ENCODE assay signal across 2 cellular contexts in genomic region chr2:38742797-38743559, GRCh38.
TF ChIP-seq lines count a peak whose summit lies in the region.

No MANE protein-coding gene starts in this region.

TF ChIP-seq in GM12891, 5 proteins besides CTCF, POLR2A, EP300 and RAD21:
- TF ChIP-seq POLR2AphosphoS5 (IDR thresholded peaks at IDR 0.05; ENCODE audit: low read depth, low read length) (peak; percentile 89), PAX5 (IDR thresholded peaks at IDR 0.05; ENCODE audit: insufficient read depth, low read length, severe bottlenecking) (no peak), TAF1 (IDR thresholded peaks at IDR 0.05; ENCODE audit: low read depth, low read length) (no peak)
TF ChIP-seq in GM12891: peak in this region for 1.

TF ChIP-seq in HepG2, 621 proteins besides CTCF, POLR2A, EP300 and RAD21:
- TF ChIP-seq ZNF180 (CRISPR knock-in tag; IDR thresholded peaks at IDR 0.05; ENCODE audit: borderline replicate concordance, low read depth): no peak
- peak; percentile 57; the same call in 1 of the 2 replicates for TF ChIP-seq POLR2AphosphoS2 (IDR thresholded peaks at IDR 0.05; ENCODE audit: low read depth, low read length)
- TF ChIP-seq ZNF563 (CRISPR knock-in tag; IDR thresholded peaks at IDR 0.05): no peak
- TF ChIP-seq NFE2L2 (IDR thresholded peaks at IDR 0.05; ENCODE audit: low read length): 0 out of 2 replicates have a peak, but pooled peaks have one; percentile 19
- peak; percentile 78 to 84 for TF ChIP-seq MAFK (conservative IDR thresholded peaks at IDR 0.05 in 1 of 2, IDR thresholded peaks at IDR 0.05 in 1 of 2; ENCODE audit: low read length in 2 of 2)
- TF ChIP-seq ZNF280D (CRISPR knock-in tag; IDR thresholded peaks at IDR 0.05): 0 out of 2 replicates have a peak, but pooled peaks have one; percentile 2
- no peak for TF ChIP-seq ZNF678 (CRISPR knock-in tag; IDR thresholded peaks at IDR 0.05)
- TF ChIP-seq ZBTB33 (CRISPR knock-in tag; IDR thresholded peaks at IDR 0.05): 0 out of 2 replicates have a peak, but pooled peaks have one; percentile 21
- TF ChIP-seq CEBPB (IDR thresholded peaks at IDR 0.05; ENCODE audit: borderline replicate concordance, low read depth, low read length): peak; percentile 52; the same call in 1 of the 2 replicates
- TF ChIP-seq CEBPG (CRISPR knock-in tag; IDR thresholded peaks at IDR 0.05): 0 out of 2 replicates have a peak, but pooled peaks have one; percentile 18
- no peak for TF ChIP-seq CREM (IDR thresholded peaks at IDR 0.05)
- TF ChIP-seq CREM (CRISPR knock-in tag; IDR thresholded peaks at IDR 0.05): no peak
- TF ChIP-seq MAFF (IDR thresholded peaks at IDR 0.05; ENCODE audit: low read depth, low read length): peak; percentile 74
- no peak for TF ChIP-seq PHF5A (CRISPR knock-in tag; IDR thresholded peaks at IDR 0.05; ENCODE audit: low read depth, unreplicated experiment)
